In genomic region chr22:42368379-42369249, GRCh38 we compare ENCODE assay signal across 8 cellular contexts.
DNase-seq lines count a peak whose midpoint lies in the region; ATAC-seq lines count a peak whose summit lies in the region.

No MANE protein-coding gene starts in this region.

- no peaks in the 10 kb centered on the region for H3K36me3 ChIP-seq in CD4-positive, CD25-positive, alpha-beta regulatory T cell (ENCODE audit: control insufficient read depth, insufficient read depth, low read length)

- H3K36me3 Mint-ChIP-seq in CD4-positive, CD25-positive, alpha-beta regulatory T cell: no peaks in the 10 kb centered on the region
- H3K36me3 Mint-ChIP-seq in activated naive CD8-positive, alpha-beta T cell treated with anti-CD3 and anti-CD28 coated beads, Interleukin-2, amount 50 U/mL, for 24 hours (ENCODE audit: low read depth): no peaks in the 10 kb centered on the region

- no peak overlapping the region for H3K4me3 ChIP-seq in CD4-positive, CD25-positive, alpha-beta regulatory T cell (ENCODE audit: low read depth, low read length)

- H3K4me1 Mint-ChIP-seq in CD4-positive, CD25-positive, alpha-beta regulatory T cell: peaks cover 0 to 18% (median 12%) of the 10 kb centered on the region in 4 donors
- H3K4me1 Mint-ChIP-seq in activated naive CD8-positive, alpha-beta T cell treated with anti-CD3 and anti-CD28 coated beads, Interleukin-2, amount 50 U/mL, for 24 hours: peaks cover 15% of the 10 kb centered on the region

- H3K27me3 ChIP-seq in CD4-positive, CD25-positive, alpha-beta regulatory T cell (ENCODE audit: control insufficient read depth, insufficient read depth, low read length): peaks cover 15% of the 10 kb centered on the region

- H3K27me3 Mint-ChIP-seq in CD4-positive, CD25-positive, alpha-beta regulatory T cell: peaks cover 60% of the 10 kb centered on the region
- H3K27me3 Mint-ChIP-seq in activated naive CD8-positive, alpha-beta T cell treated with anti-CD3 and anti-CD28 coated beads, Interleukin-2, amount 50 U/mL, for 24 hours: peaks cover 31% of the 10 kb centered on the region

- H3K4me3 Mint-ChIP-seq in CD4-positive, CD25-positive, alpha-beta regulatory T cell: peak overlapping the region; percentile 43 to 93 (median 84)
- peak overlapping the region; percentile 91 for H3K4me3 Mint-ChIP-seq in activated naive CD8-positive, alpha-beta T cell treated with anti-CD3 and anti-CD28 coated beads, Interleukin-2, amount 50 U/mL, for 24 hours

- peaks cover 0 to 2% (median 0%) of the 10 kb centered on the region in 7 donors for H3K9me3 Mint-ChIP-seq in CD4-positive, CD25-positive, alpha-beta regulatory T cell
- H3K9me3 Mint-ChIP-seq in activated naive CD8-positive, alpha-beta T cell treated with anti-CD3 and anti-CD28 coated beads, Interleukin-2, amount 50 U/mL, for 24 hours: no peaks in the 10 kb centered on the region

- peak; percentile 10 to 27 for ATAC-seq in CD4-positive, CD25-positive, alpha-beta regulatory T cell (ENCODE audit: low read depth in 2 of 2)
- ATAC-seq in GM21723 (IDR thresholded peaks at IDR 0.05; ENCODE audit: unreplicated experiment): peak; percentile 29
- no peak for ATAC-seq in activated naive CD8-positive, alpha-beta T cell treated with anti-CD3 and anti-CD28 coated beads, Interleukin-2, amount 50 U/mL, for 24 hours
- peak; percentile 54 for ATAC-seq in left colon

- intact Hi-C loops in left colon (cut with DNase I, micrococcal nuclease): no loop called here

- H3K9me3 ChIP-seq in CD4-positive, CD25-positive, alpha-beta regulatory T cell (ENCODE audit: control insufficient read depth in 2 of 2, low read length in 2 of 2): no peaks in the 10 kb centered on the region

- in situ Hi-C loops in ACHN (cut with HindIII; ENCODE audit: low pct_ligation_motif_present, low pct_unique_long_range_greater_than_20kb, low sequenced_read_pairs): no loop called here

- H3K4me1 ChIP-seq in CD4-positive, CD25-positive, alpha-beta regulatory T cell (ENCODE audit: control insufficient read depth, insufficient read depth, low read length, poor library complexity, severe bottlenecking): peaks cover 17% of the 10 kb centered on the region

- H3K27ac ChIP-seq in CD4-positive, CD25-positive, alpha-beta regulatory T cell (ENCODE audit: insufficient read depth, low read length, poor library complexity, severe bottlenecking): no peak overlapping the region

- peak overlapping the region in 1 of 3 donors; percentile 71 for H3K27ac Mint-ChIP-seq in CD4-positive, CD25-positive, alpha-beta regulatory T cell
- H3K27ac Mint-ChIP-seq in activated naive CD8-positive, alpha-beta T cell treated with anti-CD3 and anti-CD28 coated beads, Interleukin-2, amount 50 U/mL, for 24 hours: no peak overlapping the region

- peak; percentile 24 to 39 (median 36) for DNase-seq in CD4-positive, CD25-positive, alpha-beta regulatory T cell
- DNase-seq in NCI-H1105 (lab: John Stamatoyannopoulos, UW) (peak; percentile 40), left colon (peak in 1 of 2 donors; percentile 50), HuH-7.5 (ENCODE audit: low spot score) (no peak), ACHN (no peak)
- peak; percentile 13 for DNase-seq in activated naive CD8-positive, alpha-beta T cell treated with anti-CD3 and anti-CD28 coated beads, Interleukin-2, amount 50 U/mL, for 24 hours
- peak; percentile 10 for DNase-seq in stimulated activated CD8-positive, alpha-beta memory T cell treated with anti-CD3 and anti-CD28 coated beads, Interleukin-12 subunit alpha, Interleukin-12 subunit beta, amount 100 ng/mL, for 4 hours (ENCODE audit: low read depth)

Comparison
In these comparisons a context has a peak if more than half of its experiments do, and no peak if none do; other contexts are left out.
1. DNase-seq: peak in CD4-positive, CD25-positive, alpha-beta regulatory T cell (3 of 3), NCI-H1105 (single experiment), activated naive CD8-positive, alpha-beta T cell treated with anti-CD3 and anti-CD28 coated beads, Interleukin-2, amount 50 U/mL, for 24 hours (single experiment) and stimulated activated CD8-positive, alpha-beta memory T cell treated with anti-CD3 and anti-CD28 coated beads, Interleukin-12 subunit alpha, Interleukin-12 subunit beta, amount 100 ng/mL, for 4 hours (single experiment); none in HuH-7.5 (single experiment) and ACHN (single experiment).